In genomic region chr3:42610978-42611377, GRCh38 we compare ENCODE assay signal across 14 cellular contexts. TPM values are rescaled to one million over a fixed set of nuclear protein-coding genes. Genes with fewer than 3 reads are reported as not detected.
DNase-seq lines count a peak whose midpoint lies in the region; ATAC-seq and TF ChIP-seq lines count a peak whose summit lies in the region.
"Had no signal": no experiment of that assay in that cellular context is flagged by ENCODE, and none has a peak within 500 bp of the region (broad histone marks: within the 10 kb centered on the region; RNA-seq: fewer than 3 reads in every experiment).

No MANE protein-coding gene starts in this region.

- no peaks in the 10 kb centered on the region for H3K9me3 ChIP-seq in CD4-positive, alpha-beta memory T cell (ENCODE audit: control insufficient read depth in 1 of 2, low read length in 2 of 2)
- H3K9me3 ChIP-seq in Loucy (ENCODE audit: insufficient read depth, low read depth, low read length) = no peaks in the 10 kb centered on the region
- H3K9me3 ChIP-seq: left lung had no signal

- H4K20me1 ChIP-seq in Loucy (ENCODE audit: insufficient read depth, low read length, poor library complexity, severe bottlenecking) = peaks cover 91% of the 10 kb centered on the region

- peak overlapping the region in 5 of 8 donors; percentile 1 to 55 (median 28) for H3K4me3 Mint-ChIP-seq in CD4-positive, alpha-beta memory T cell
- H3K4me3 Mint-ChIP-seq in natural killer cell treated with Interleukin-12 subunit alpha and Interleukin-12 subunit beta and Interleukin-15 and Interleukin-18, amount 100 ng/mL, for 72 hours = peak overlapping the region; percentile 58
- H3K4me3 Mint-ChIP-seq: dendritic cell treated with granulocyte-macrophage colony-stimulating factor and Interleukin-4, amounts not matched to agents 40 ng/mL and 50 ng/mL, for 4 days had no signal

- peaks cover 72% of the 10 kb centered on the region for H3K4me1 ChIP-seq in CD4-positive, alpha-beta memory T cell (ENCODE audit: insufficient read depth, low read length)
- peaks cover 38% of the 10 kb centered on the region for H3K4me1 ChIP-seq in Loucy (ENCODE audit: insufficient read depth, low read length, poor library complexity, severe bottlenecking)

- H3K36me3 ChIP-seq in CD4-positive, alpha-beta memory T cell (ENCODE audit: insufficient read depth, low read length) = peaks cover 6% of the 10 kb centered on the region
- peaks cover 7% of the 10 kb centered on the region; the same call in 1 of the 2 replicates for H3K36me3 ChIP-seq in Loucy (ENCODE audit: insufficient read depth, low read length)

- H3K9me2 ChIP-seq in Loucy (replicated peaks; ENCODE audit: low read depth, low read length) = no peaks in the 10 kb centered on the region

- POLR2A ChIA-PET in CD4-positive, alpha-beta memory T cell (lab: Charles Lee; ENCODE audit: partially characterized antibody) = interaction anchor here (0.9 to 3.1 kb wide), 4 partner anchors 10 to 30 kb away, joined by 3 to 20 read pairs (median 4); partner anchors contain the start of genes NKTR, SEC22C and SS18L2

- no peaks in the 10 kb centered on the region for H3K27me3 Mint-ChIP-seq in CD4-positive, alpha-beta memory T cell
- no peaks in the 10 kb centered on the region for H3K27me3 Mint-ChIP-seq in natural killer cell treated with Interleukin-12 subunit alpha and Interleukin-12 subunit beta and Interleukin-15 and Interleukin-18, amount 100 ng/mL, for 72 hours
- H3K27me3 Mint-ChIP-seq: dendritic cell treated with granulocyte-macrophage colony-stimulating factor and Interleukin-4, amounts not matched to agents 40 ng/mL and 50 ng/mL, for 4 days had no signal

- no peak overlapping the region for H2AFZ ChIP-seq in Loucy (ENCODE audit: low read length)

- H3K4me3 ChIP-seq in CD4-positive, alpha-beta memory T cell (ENCODE audit: low read length in 2 of 2) = no peak overlapping the region
- H3K4me3 ChIP-seq in Loucy (ENCODE audit: low read length, poor library complexity, severe bottlenecking) (peak overlapping the region; percentile 33), coronary artery (no peak overlapping the region)
- H3K4me3 ChIP-seq: left lung had no signal

- TF ChIP-seq CTCF in Loucy (conservative IDR thresholded peaks at IDR 0.05; ENCODE audit: low read length) (no peak), coronary artery (IDR thresholded peaks at IDR 0.05) (no peak)

- peak overlapping the region; percentile 52 for H3K4me2 ChIP-seq in Loucy (ENCODE audit: low read depth, low read length, poor library complexity, severe bottlenecking)

- ATAC-seq in natural killer cell treated with Interleukin-12 subunit alpha and Interleukin-12 subunit beta and Interleukin-15 and Interleukin-18, amount 100 ng/mL, for 72 hours = no peak
- ATAC-seq in GM21381 (IDR thresholded peaks at IDR 0.05; ENCODE audit: unreplicated experiment) (no peak), GM21717 (IDR thresholded peaks at IDR 0.05; ENCODE audit: unreplicated experiment) (no peak), GM21360 (IDR thresholded peaks at IDR 0.05; ENCODE audit: unreplicated experiment) (no peak), HG02798 (IDR thresholded peaks at IDR 0.05; ENCODE audit: poor library complexity, unreplicated experiment) (no peak)
- ATAC-seq: left lung, Panc1 had no signal

- H3K27ac ChIP-seq in CD4-positive, alpha-beta memory T cell (ENCODE audit: low read depth, low read length) = peak overlapping the region; percentile 43
- peak overlapping the region; percentile 25 to 59 for H3K27ac ChIP-seq in coronary artery

- peak in 3 of 5 donors; percentile 20 to 24 (median 23) for DNase-seq in CD4-positive, alpha-beta memory T cell
- no peak for DNase-seq in coronary artery (ENCODE audit: low spot score)
- no peak for DNase-seq in natural killer cell treated with Interleukin-12 subunit alpha and Interleukin-12 subunit beta and Interleukin-15 and Interleukin-18, amount 100 ng/mL, for 72 hours (ENCODE audit: low spot score)
- DNase-seq: glutamatergic neuron, left lung, NCI-H345, occipital lobe had no signal

- H3F3A ChIP-seq in Loucy (ENCODE audit: low read depth) = no peaks in the 10 kb centered on the region

- no peaks in the 10 kb centered on the region for H3K27me3 ChIP-seq in CD4-positive, alpha-beta memory T cell (ENCODE audit: insufficient read depth, low read length)
- no peaks in the 10 kb centered on the region for H3K27me3 ChIP-seq in Loucy (ENCODE audit: insufficient read depth, low read length, poor library complexity, severe bottlenecking)
- H3K27me3 ChIP-seq: left lung had no signal

- peaks cover 98% of the 10 kb centered on the region for H3K79me2 ChIP-seq in Loucy (ENCODE audit: insufficient read depth, low read length)

- intact Hi-C loops in CD4-positive, alpha-beta memory T cell (cut with micrococcal nuclease) = loop anchor here (1.0 to 5.0 kb wide), 2 partner anchors 11 to 34 kb away; partner anchors contain the start of gene NKTR

- CTCF ChIA-PET in CD4-positive, alpha-beta memory T cell (lab: Charles Lee; ENCODE audit: partially characterized antibody) = interaction anchor here (1.0 to 1.1 kb wide), 3 partner anchors 29 to 64 kb away, joined by 3 read pairs; no protein-coding TSS in a partner anchor

- H3K9me3 Mint-ChIP-seq in CD4-positive, alpha-beta memory T cell = no peaks in the 10 kb centered on the region
- no peaks in the 10 kb centered on the region for H3K9me3 Mint-ChIP-seq in natural killer cell treated with Interleukin-12 subunit alpha and Interleukin-12 subunit beta and Interleukin-15 and Interleukin-18, amount 100 ng/mL, for 72 hours
- H3K9me3 Mint-ChIP-seq: dendritic cell treated with granulocyte-macrophage colony-stimulating factor and Interleukin-4, amounts not matched to agents 40 ng/mL and 50 ng/mL, for 4 days had no signal

- no peak overlapping the region for H3K9ac ChIP-seq in Loucy (ENCODE audit: low read depth, low read length, poor library complexity, severe bottlenecking)

- peaks cover 23 to 46% of the 10 kb centered on the region in 2 donors for H3K36me3 Mint-ChIP-seq in CD4-positive, alpha-beta memory T cell
- peaks cover 4% of the 10 kb centered on the region for H3K36me3 Mint-ChIP-seq in natural killer cell treated with Interleukin-12 subunit alpha and Interleukin-12 subunit beta and Interleukin-15 and Interleukin-18, amount 100 ng/mL, for 72 hours

- peaks cover 43 to 78% (median 66%) of the 10 kb centered on the region in 4 donors for H3K4me1 Mint-ChIP-seq in CD4-positive, alpha-beta memory T cell
- peaks cover 36 to 38% of the 10 kb centered on the region in 2 donors for H3K4me1 Mint-ChIP-seq in natural killer cell treated with Interleukin-12 subunit alpha and Interleukin-12 subunit beta and Interleukin-15 and Interleukin-18, amount 100 ng/mL, for 72 hours (ENCODE audit: low read depth in 2 of 2)

- H3K27ac Mint-ChIP-seq in CD4-positive, alpha-beta memory T cell = peak overlapping the region; percentile 1 to 90 (median 78)
- H3K27ac Mint-ChIP-seq in natural killer cell treated with Interleukin-12 subunit alpha and Interleukin-12 subunit beta and Interleukin-15 and Interleukin-18, amount 100 ng/mL, for 72 hours = peak overlapping the region; percentile 67 to 74
- H3K27ac Mint-ChIP-seq: dendritic cell treated with granulocyte-macrophage colony-stimulating factor and Interleukin-4, amounts not matched to agents 40 ng/mL and 50 ng/mL, for 4 days had no signal

RNA-seq across cellular contexts. Expression of gene NKTR, which starts 10.5 kb away (rescaled TPM):
- 100 to 1,000 TPM; 256 to 269 TPM for total RNA-seq in CD4-positive, alpha-beta memory T cell
- 10 to 100 TPM in 1 of 2 donors, 1 to 10 TPM in 1; 8.9 to 23.2 TPM for polyA plus RNA-seq in CD4-positive, alpha-beta memory T cell
- total RNA-seq in natural killer cell treated with Interleukin-12 subunit alpha and Interleukin-12 subunit beta and Interleukin-15 and Interleukin-18, amount 100 ng/mL, for 72 hours = 100 to 1,000 TPM in 1 of 2 donors, 10 to 100 TPM in 1; 85.4 to 145 TPM

RNA-seq across cellular contexts. Expression of gene SS18L2, which starts 20.3 kb away (rescaled TPM):
- total RNA-seq in CD4-positive, alpha-beta memory T cell = 10 to 100 TPM; 51.0 to 61.9 TPM
- 100 to 1,000 TPM; 150 to 159 TPM for polyA plus RNA-seq in CD4-positive, alpha-beta memory T cell
- total RNA-seq in natural killer cell treated with Interleukin-12 subunit alpha and Interleukin-12 subunit beta and Interleukin-15 and Interleukin-18, amount 100 ng/mL, for 72 hours = 10 to 100 TPM; 48.5 to 51.5 TPM

RNA-seq across cellular contexts. Expression of gene SEC22C, which starts 29.2 kb away (rescaled TPM):
- total RNA-seq in CD4-positive, alpha-beta memory T cell = 10 to 100 TPM; 55.8 to 56.6 TPM
- polyA plus RNA-seq in CD4-positive, alpha-beta memory T cell = 10 to 100 TPM; 53.1 to 70.3 TPM
- total RNA-seq in natural killer cell treated with Interleukin-12 subunit alpha and Interleukin-12 subunit beta and Interleukin-15 and Interleukin-18, amount 100 ng/mL, for 72 hours = 10 to 100 TPM; 47.1 to 49.7 TPM

RNA-seq across cellular contexts. Expression of gene ZBTB47, which starts 42.5 kb away (rescaled TPM):
- total RNA-seq in CD4-positive, alpha-beta memory T cell = 1 to 10 TPM; 1.4 to 1.8 TPM
- polyA plus RNA-seq in CD4-positive, alpha-beta memory T cell = not detected
- total RNA-seq in natural killer cell treated with Interleukin-12 subunit alpha and Interleukin-12 subunit beta and Interleukin-15 and Interleukin-18, amount 100 ng/mL, for 72 hours = 1 to 10 TPM; 1.9 to 2.7 TPM

Comparison
In these comparisons a context has a peak if more than half of its experiments do, and no peak if none do; other contexts are left out.
1. DNase-seq: peak in CD4-positive, alpha-beta memory T cell (3 of 5); none in coronary artery (single experiment) and natural killer cell treated with Interleukin-12 subunit alpha and Interleukin-12 subunit beta and Interleukin-15 and Interleukin-18, amount 100 ng/mL, for 72 hours (single experiment).